Comparison of ENCODE assay signal across 21 cellular contexts in genomic region chr21:21730524-21730923, GRCh38.
"Had no signal": no experiment of that assay in that cellular context is flagged by ENCODE, and none has a peak within 500 bp of the region (broad histone marks: within the 10 kb centered on the region; RNA-seq: fewer than 3 reads in every experiment).

No MANE protein-coding gene starts in this region.

- H3K9me3 Mint-ChIP-seq: neural crest cell had no signal

- H3K4me2 ChIP-seq: smooth muscle cell had no signal

- H3K27ac ChIP-seq: breast epithelium, esophagus muscularis mucosa, prostate gland, stomach, vagina had no signal

- H3K4me3 Mint-ChIP-seq: activated CD4-positive, alpha-beta T cell treated with anti-CD3 and anti-CD28 coated beads, Interleukin-2, amount 10 ng/mL, durations not matched to agents 24 days and 14 days; activated CD8-positive, alpha-beta T cell treated with anti-CD3 and anti-CD28 coated beads, Interleukin-2, amount 10 ng/mL, durations not matched to agents 7 days and 5 days; activated naive CD4-positive, alpha-beta T cell treated with anti-CD3 and anti-CD28 coated beads for 36 hours; activated T-cell treated with anti-CD3 and anti-CD28 coated beads, Interleukin-2, amount 50 U/mL, for 24 hours; dendritic cell treated with granulocyte-macrophage colony-stimulating factor and Interleukin-4, amounts not matched to agents 40 ng/mL and 50 ng/mL, for 4 days; memory B cell; neural crest cell; stimulated activated effector memory CD8-positive, alpha-beta T cell treated with anti-CD3 and anti-CD28 coated beads, Interleukin-12 subunit alpha, Interleukin-12 subunit beta, amount 100 ng/mL, for 72 hours had no signal

- H3K36me3 ChIP-seq: esophagus muscularis mucosa, prostate gland, stomach, vagina had no signal

- H3K4me1 ChIP-seq: breast epithelium, esophagus muscularis mucosa, prostate gland, stomach, vagina had no signal

- H3K4me3 ChIP-seq: breast epithelium, esophagus muscularis mucosa, prostate gland, smooth muscle cell, stomach, vagina had no signal

- H3K27me3 Mint-ChIP-seq: activated CD4-positive, alpha-beta T cell treated with anti-CD3 and anti-CD28 coated beads, Interleukin-2, amount 10 ng/mL, durations not matched to agents 24 days and 14 days; activated T-cell treated with anti-CD3 and anti-CD28 coated beads, Interleukin-2, amount 50 U/mL, for 24 hours; dendritic cell treated with granulocyte-macrophage colony-stimulating factor and Interleukin-4, amounts not matched to agents 40 ng/mL and 50 ng/mL, for 4 days; memory B cell had no signal

- H3K36me3 Mint-ChIP-seq: memory B cell; stimulated activated effector memory CD8-positive, alpha-beta T cell treated with anti-CD3 and anti-CD28 coated beads, Interleukin-12 subunit alpha, Interleukin-12 subunit beta, amount 100 ng/mL, for 72 hours had no signal

- DNase-seq: activated CD4-positive, alpha-beta T cell treated with anti-CD3 and anti-CD28 coated beads, Interleukin-2, amount 10 ng/mL, durations not matched to agents 24 days and 14 days; activated CD8-positive, alpha-beta T cell treated with anti-CD3 and anti-CD28 coated beads, Interleukin-2, amount 10 ng/mL, durations not matched to agents 7 days and 5 days; activated naive CD4-positive, alpha-beta T cell treated with anti-CD3 and anti-CD28 coated beads for 36 hours; activated T-cell treated with anti-CD3 and anti-CD28 coated beads, Interleukin-2, amount 50 U/mL, for 24 hours; anterior cingulate cortex; cerebellar nuclear complex; effector CD8-positive, alpha-beta T cell; right cardiac atrium; stimulated activated CD4-positive, alpha-beta T cell treated with anti-CD3 and anti-CD28 coated beads, Interleukin-4, amount 100 ng/mL, for 24 hours; stomach; T1000; trophoblast cell had no signal

- ATAC-seq: activated CD8-positive, alpha-beta T cell treated with anti-CD3 and anti-CD28 coated beads, Interleukin-2, amount 10 ng/mL, durations not matched to agents 7 days and 5 days; right cardiac atrium; stimulated activated effector memory CD8-positive, alpha-beta T cell treated with anti-CD3 and anti-CD28 coated beads, Interleukin-12 subunit alpha, Interleukin-12 subunit beta, amount 100 ng/mL, for 72 hours had no signal

- H3K4me1 Mint-ChIP-seq: activated CD4-positive, alpha-beta T cell treated with anti-CD3 and anti-CD28 coated beads, Interleukin-2, amount 10 ng/mL, durations not matched to agents 24 days and 14 days; memory B cell; neural crest cell; stimulated activated effector memory CD8-positive, alpha-beta T cell treated with anti-CD3 and anti-CD28 coated beads, Interleukin-12 subunit alpha, Interleukin-12 subunit beta, amount 100 ng/mL, for 72 hours had no signal

- H3K27ac Mint-ChIP-seq: activated CD4-positive, alpha-beta T cell treated with anti-CD3 and anti-CD28 coated beads, Interleukin-2, amount 10 ng/mL, durations not matched to agents 24 days and 14 days; activated CD8-positive, alpha-beta T cell treated with anti-CD3 and anti-CD28 coated beads, Interleukin-2, amount 10 ng/mL, durations not matched to agents 7 days and 5 days; activated naive CD4-positive, alpha-beta T cell treated with anti-CD3 and anti-CD28 coated beads for 36 hours; activated T-cell treated with anti-CD3 and anti-CD28 coated beads, Interleukin-2, amount 50 U/mL, for 24 hours; dendritic cell treated with granulocyte-macrophage colony-stimulating factor and Interleukin-4, amounts not matched to agents 40 ng/mL and 50 ng/mL, for 4 days; memory B cell; stimulated activated effector memory CD8-positive, alpha-beta T cell treated with anti-CD3 and anti-CD28 coated beads, Interleukin-12 subunit alpha, Interleukin-12 subunit beta, amount 100 ng/mL, for 72 hours had no signal

- H3K27me3 ChIP-seq: breast epithelium, esophagus muscularis mucosa, stomach, vagina had no signal

- H3K9me3 ChIP-seq: breast epithelium, esophagus muscularis mucosa, prostate gland, vagina had no signal
